In genomic region chr4:2487632-2488031, GRCh38 we compare ENCODE assay signal across 1 cellular context.
TF ChIP-seq lines count a peak whose summit lies in the region.

No MANE protein-coding gene starts in this region.

TF ChIP-seq in GM23338, 12 proteins besides CTCF, POLR2A, EP300 and RAD21 (continued from another document):
- no peak for TF ChIP-seq ZNF462 (CRISPR knock-in tag; IDR thresholded peaks at IDR 0.05)
- TF ChIP-seq POLR2AphosphoS5 (IDR thresholded peaks at IDR 0.05; ENCODE audit: low read depth), result no peak
- no peak for TF ChIP-seq ZNF331 (CRISPR knock-in tag; IDR thresholded peaks at IDR 0.05; ENCODE audit: low read depth)
TF ChIP-seq in GM23338: peak in this region for 0.
